1 cellular context compared by ENCODE assay signal in genomic region chr3:171967137-171967783, GRCh38.
TF ChIP-seq lines count a peak whose summit lies in the region.

No MANE protein-coding gene starts in this region.

TF ChIP-seq in HepG2, 621 proteins besides CTCF, POLR2A, EP300 and RAD21 (continued from another document and continues in another):
- no peak for TF ChIP-seq KDM5B (CRISPR knock-in tag; IDR thresholded peaks at IDR 0.05; ENCODE audit: borderline replicate concordance)
- TF ChIP-seq FOXO1 (CRISPR knock-in tag; IDR thresholded peaks at IDR 0.05) = peak; percentile 93
- no peak for TF ChIP-seq EED (CRISPR knock-in tag; IDR thresholded peaks at IDR 0.05)
- no peak for TF ChIP-seq ZNF776 (CRISPR knock-in tag; IDR thresholded peaks at IDR 0.05)
- TF ChIP-seq SMARCE1 (IDR thresholded peaks at IDR 0.05; ENCODE audit: borderline replicate concordance) = no peak
- TF ChIP-seq ZSCAN21 (CRISPR knock-in tag; IDR thresholded peaks at IDR 0.05; ENCODE audit: borderline replicate concordance) = no peak; the same call in 1 of the 2 replicates
- peak; percentile 87; the same call in 1 of the 2 replicates for TF ChIP-seq ZNF878 (CRISPR knock-in tag; IDR thresholded peaks at IDR 0.05)
- no peak for TF ChIP-seq MLLT10 (CRISPR knock-in tag; IDR thresholded peaks at IDR 0.05)
- TF ChIP-seq RERE (CRISPR knock-in tag; IDR thresholded peaks at IDR 0.05; ENCODE audit: low read depth) = peak; percentile 86; the same call in 1 of the 2 replicates
- TF ChIP-seq ZNF737 (CRISPR knock-in tag; IDR thresholded peaks at IDR 0.05; ENCODE audit: borderline replicate concordance) = no peak
- TF ChIP-seq AGO1 (IDR thresholded peaks at IDR 0.05; ENCODE audit: low read depth, low read length, poor library complexity, severe bottlenecking) = no peak
- no peak for TF ChIP-seq PHF20 (CRISPR knock-in tag; IDR thresholded peaks at IDR 0.05)
- TF ChIP-seq ZNF260 (CRISPR knock-in tag; IDR thresholded peaks at IDR 0.05; ENCODE audit: borderline replicate concordance, low read depth) = no peak
- no peak for TF ChIP-seq ZNF709 (CRISPR knock-in tag; IDR thresholded peaks at IDR 0.05)
- no peak for TF ChIP-seq ZNF263 (CRISPR knock-in tag; IDR thresholded peaks at IDR 0.05)
- TF ChIP-seq RNF219 (CRISPR knock-in tag; IDR thresholded peaks at IDR 0.05) = no peak
- peak; percentile 73 for TF ChIP-seq ASH2L (IDR thresholded peaks at IDR 0.05; ENCODE audit: insufficient read length, low read depth, low read length)
- no peak for TF ChIP-seq ZNF33A (CRISPR knock-in tag; IDR thresholded peaks at IDR 0.05; ENCODE audit: borderline replicate concordance)
- TF ChIP-seq ZNF660 (CRISPR knock-in tag; IDR thresholded peaks at IDR 0.05; ENCODE audit: borderline replicate concordance, low read depth) = no peak
- TF ChIP-seq MYNN (CRISPR knock-in tag; IDR thresholded peaks at IDR 0.05; ENCODE audit: low read depth) = no peak
- 0 out of 2 replicates have a peak, but pooled peaks have one; percentile 54 for TF ChIP-seq GTF3A (CRISPR knock-in tag; conservative IDR thresholded peaks at IDR 0.05)
- TF ChIP-seq SSRP1 (CRISPR knock-in tag; IDR thresholded peaks at IDR 0.05) = no peak; the same call in 1 of the 2 replicates
- peak; percentile 66; the same call in 1 of the 2 replicates for TF ChIP-seq ATF1 (CRISPR knock-in tag; IDR thresholded peaks at IDR 0.05)
- 0 out of 2 replicates have a peak, but pooled peaks have one; percentile 18 for TF ChIP-seq ZNF629 (CRISPR knock-in tag; conservative IDR thresholded peaks at IDR 0.05)
- peak; percentile 82 for TF ChIP-seq MXD4 (CRISPR knock-in tag; IDR thresholded peaks at IDR 0.05)
- no peak for TF ChIP-seq ZNF296 (CRISPR knock-in tag; conservative IDR thresholded peaks at IDR 0.05)
- no peak for TF ChIP-seq MXD3 (CRISPR knock-in tag; IDR thresholded peaks at IDR 0.05)
- peak; percentile 79; the same call in 1 of the 2 replicates for TF ChIP-seq ZNF431 (CRISPR knock-in tag; IDR thresholded peaks at IDR 0.05; ENCODE audit: borderline replicate concordance, low read depth)
- no peak for TF ChIP-seq ZKSCAN1 (IDR thresholded peaks at IDR 0.05; ENCODE audit: low read length)
- no peak for TF ChIP-seq SUZ12 (IDR thresholded peaks at IDR 0.05; ENCODE audit: low read depth, low read length)
- no peak for TF ChIP-seq ZNF451 (CRISPR knock-in tag; IDR thresholded peaks at IDR 0.05)
- 0 out of 2 replicates have a peak, but pooled peaks have one; percentile 32 for TF ChIP-seq ZC3H13 (CRISPR knock-in tag; IDR thresholded peaks at IDR 0.05)
- peak; percentile 58; the same call in 1 of the 2 replicates for TF ChIP-seq HMGXB3 (CRISPR knock-in tag; IDR thresholded peaks at IDR 0.05; ENCODE audit: borderline replicate concordance)
- no peak for TF ChIP-seq ZNF563 (CRISPR knock-in tag; IDR thresholded peaks at IDR 0.05)
- no peak for TF ChIP-seq RBAK (CRISPR knock-in tag; IDR thresholded peaks at IDR 0.05)
- peak; percentile 72; the same call in 1 of the 2 replicates for TF ChIP-seq ZNF547 (CRISPR knock-in tag; IDR thresholded peaks at IDR 0.05)
- TF ChIP-seq GZF1 (CRISPR knock-in tag; IDR thresholded peaks at IDR 0.05) = peak; percentile 87; the same call in 1 of the 2 replicates
- TF ChIP-seq EEA1 (CRISPR knock-in tag; IDR thresholded peaks at IDR 0.05; ENCODE audit: borderline replicate concordance) = no peak
- no peak for TF ChIP-seq TEF (CRISPR knock-in tag; IDR thresholded peaks at IDR 0.05)
- peak; percentile 100 for TF ChIP-seq ELF3 (CRISPR knock-in tag; IDR thresholded peaks at IDR 0.05)
- peak; percentile 79 for TF ChIP-seq ZMYM3 (CRISPR knock-in tag; IDR thresholded peaks at IDR 0.05)
- no peak for TF ChIP-seq BCLAF1 (IDR thresholded peaks at IDR 0.05)
- 0 out of 2 replicates have a peak, but pooled peaks have one; percentile 63 for TF ChIP-seq ZHX1 (CRISPR knock-in tag; IDR thresholded peaks at IDR 0.05; ENCODE audit: low read depth)
- no peak for TF ChIP-seq FIP1L1 (IDR thresholded peaks at IDR 0.05; ENCODE audit: borderline replicate concordance, insufficient read depth, low read depth, low read length)
- TF ChIP-seq BCL6 (CRISPR knock-in tag; IDR thresholded peaks at IDR 0.05) = peak; percentile 96
- no peak for TF ChIP-seq THAP7 (CRISPR knock-in tag; IDR thresholded peaks at IDR 0.05)
- no peak for TF ChIP-seq MAFG (CRISPR knock-in tag; IDR thresholded peaks at IDR 0.05)
- TF ChIP-seq EZH2 (conservative IDR thresholded peaks at IDR 0.05; ENCODE audit: low read depth, low read length) = no peak
- no peak for TF ChIP-seq MTA3 (CRISPR knock-in tag; IDR thresholded peaks at IDR 0.05)
